Comparison of ENCODE assay signal across 17 cellular contexts in genomic region chr9:91532325-91532724, GRCh38.
"Had no signal": no experiment of that assay in that cellular context is flagged by ENCODE, and none has a peak within 500 bp of the region (broad histone marks: within the 10 kb centered on the region; RNA-seq: fewer than 3 reads in every experiment).

No MANE protein-coding gene starts in this region.

- H3K4me1 ChIP-seq: esophagus muscularis mucosa, left lung had no signal

- H3K27ac ChIP-seq: esophagus muscularis mucosa, left lung, transverse colon, VCaP had no signal

- ATAC-seq: activated naive CD8-positive, alpha-beta T cell treated with anti-CD3 and anti-CD28 coated beads, Interleukin-2, amount 50 U/mL, for 24 hours; left lung; natural killer cell; sciatic nerve had no signal

- H3K36me3 ChIP-seq: esophagus muscularis mucosa, left lung, transverse colon had no signal

- H3K27me3 Mint-ChIP-seq: progenitor cell of endocrine pancreas had no signal

- H3K27ac Mint-ChIP-seq: activated CD4-positive, alpha-beta memory T cell treated with anti-CD3 and anti-CD28 coated beads, Interleukin-2, amount 10 ng/mL, durations not matched to agents 7 days and 5 days; activated naive CD8-positive, alpha-beta T cell treated with anti-CD3 and anti-CD28 coated beads, Interleukin-2, amount 50 U/mL, for 24 hours; dendritic cell treated with granulocyte-macrophage colony-stimulating factor and Interleukin-4, amounts not matched to agents 40 ng/mL and 50 ng/mL, for 4 days; memory B cell; natural killer cell; progenitor cell of endocrine pancreas had no signal

- H3K36me3 Mint-ChIP-seq: memory B cell, natural killer cell had no signal

- H3K4me3 Mint-ChIP-seq: activated CD4-positive, alpha-beta memory T cell treated with anti-CD3 and anti-CD28 coated beads, Interleukin-2, amount 10 ng/mL, durations not matched to agents 7 days and 5 days; activated naive CD8-positive, alpha-beta T cell treated with anti-CD3 and anti-CD28 coated beads, Interleukin-2, amount 50 U/mL, for 24 hours; dendritic cell treated with granulocyte-macrophage colony-stimulating factor and Interleukin-4, amounts not matched to agents 40 ng/mL and 50 ng/mL, for 4 days; memory B cell; natural killer cell had no signal

- H3K4me1 Mint-ChIP-seq: activated CD4-positive, alpha-beta memory T cell treated with anti-CD3 and anti-CD28 coated beads, Interleukin-2, amount 10 ng/mL, durations not matched to agents 7 days and 5 days; activated naive CD8-positive, alpha-beta T cell treated with anti-CD3 and anti-CD28 coated beads, Interleukin-2, amount 50 U/mL, for 24 hours; memory B cell; natural killer cell had no signal

- H3K9me3 ChIP-seq: esophagus muscularis mucosa, left lung, transverse colon had no signal

- DNase-seq: activated CD4-positive, alpha-beta memory T cell treated with anti-CD3 and anti-CD28 coated beads, Interleukin-2, amount 10 ng/mL, durations not matched to agents 7 days and 5 days; activated naive CD8-positive, alpha-beta T cell treated with anti-CD3 and anti-CD28 coated beads, Interleukin-2, amount 50 U/mL, for 24 hours; activated T-cell treated with anti-CD3 and anti-CD28 coated beads, Interleukin-2, amount 50 U/mL, for 48 hours; central memory CD4-positive, alpha-beta T cell; islet precursor cell; left lung; natural killer cell; stimulated activated CD4-positive, alpha-beta T cell treated with anti-CD3 and anti-CD28 coated beads, Interleukin-12 subunit alpha, Interleukin-12 subunit beta, amount 100 ng/mL, for 4 hours; stimulated activated naive CD4-positive, alpha-beta T cell; substantia nigra; transverse colon had no signal

- H3K27me3 ChIP-seq: esophagus muscularis mucosa, left lung, transverse colon had no signal

- H3K9me3 Mint-ChIP-seq: activated CD4-positive, alpha-beta memory T cell treated with anti-CD3 and anti-CD28 coated beads, Interleukin-2, amount 10 ng/mL, durations not matched to agents 7 days and 5 days; activated naive CD8-positive, alpha-beta T cell treated with anti-CD3 and anti-CD28 coated beads, Interleukin-2, amount 50 U/mL, for 24 hours; dendritic cell treated with granulocyte-macrophage colony-stimulating factor and Interleukin-4, amounts not matched to agents 40 ng/mL and 50 ng/mL, for 4 days; natural killer cell had no signal

- H3K4me3 ChIP-seq: esophagus muscularis mucosa, left lung, transverse colon had no signal
